ENCODE assay signal across 8 cellular contexts in genomic region chr10:70403483-70404035, GRCh38. TPM values are rescaled to one million over a fixed set of nuclear protein-coding genes. Genes with fewer than 3 reads are reported as not detected.
DNase-seq lines count a peak whose midpoint lies in the region; ATAC-seq and TF ChIP-seq lines count a peak whose summit lies in the region.

No MANE protein-coding gene starts in this region.

- intact Hi-C loops in A673 (cut with micrococcal nuclease; ENCODE audit: unreplicated experiment) (no loop called here), posterior vena cava (cut with DNase I) (no loop called here)

- peak overlapping the region; percentile 97 for H3K4me3 ChIP-seq in A673 (ENCODE audit: low read depth, low read length, poor library complexity, severe bottlenecking)
- peak overlapping the region; percentile 25 for H3K4me3 ChIP-seq in kidney epithelial cell (ENCODE audit: low read depth, low read length)

- DNase-seq in A673 (ENCODE audit: low spot score): no peak
- no peak for DNase-seq in T-helper 17 cell
- DNase-seq in kidney epithelial cell (ENCODE audit: low read depth): no peak
- DNase-seq in type B pancreatic cell (ENCODE audit: extremely low spot score, unreplicated experiment): no peak
- DNase-seq in RKO (ENCODE audit: low spot score): no peak
- no peak for DNase-seq in GM10248 (ENCODE audit: extremely low spot score)
- no peak for DNase-seq in posterior vena cava (ENCODE audit: low spot score)

- H3K36me3 ChIP-seq in A673 (ENCODE audit: insufficient read depth, low read length, poor library complexity, severe bottlenecking): no peaks in the 10 kb centered on the region
- H3K36me3 ChIP-seq in kidney epithelial cell (ENCODE audit: control insufficient read depth, insufficient read depth, low read length): no peaks in the 10 kb centered on the region

- peak overlapping the region; percentile 98 for H3K4me3 Mint-ChIP-seq in T-helper 17 cell
- H3K4me3 Mint-ChIP-seq in type B pancreatic cell: peak overlapping the region; percentile 95

- TF ChIP-seq CTCF in A673 (conservative IDR thresholded peaks at IDR 0.05; ENCODE audit: low read depth, low read length) (no peak), kidney epithelial cell (IDR thresholded peaks at IDR 0.05; ENCODE audit: insufficient read depth, low read length, poor library complexity, severe bottlenecking) (no peak), type B pancreatic cell (conservative IDR thresholded peaks at IDR 0.05) (no peak), GM10248 (IDR thresholded peaks at IDR 0.05; ENCODE audit: control extremely low read depth, extremely low read depth, low read depth, missing control alignments) (no peak)

- H3K4me1 ChIP-seq in A673 (ENCODE audit: insufficient read depth, low read length, poor library complexity, severe bottlenecking): peaks cover 12% of the 10 kb centered on the region

- no peaks in the 10 kb centered on the region for H3K27me3 Mint-ChIP-seq in T-helper 17 cell
- no peaks in the 10 kb centered on the region for H3K27me3 Mint-ChIP-seq in type B pancreatic cell

- CTCF ChIA-PET in A673 (lab: Charles Lee) (interaction anchor here (0.6 to 1.2 kb wide), 4 partner anchors 16 to 182 kb away, joined by 3 read pairs; no protein-coding TSS in a partner anchor), GM10248 (lab: Yijun Ruan, JAX) (interaction anchor here (1.0 to 3.6 kb wide), 10 partner anchors 9 to 257 kb away, joined by 3 to 26 read pairs (median 5); partner anchors contain the start of gene TYSND1)

- H3K27ac Mint-ChIP-seq in T-helper 17 cell (peak overlapping the region; percentile 97), type B pancreatic cell (peak overlapping the region; percentile 98)

- H3K27me3 ChIP-seq in A673 (replicated peaks; ENCODE audit: insufficient read depth, low read depth, low read length, poor library complexity): no peaks in the 10 kb centered on the region
- H3K27me3 ChIP-seq in kidney epithelial cell (ENCODE audit: control insufficient read depth, insufficient read depth, low read length): no peaks in the 10 kb centered on the region

- H3K27ac ChIP-seq in A673 (ENCODE audit: low read depth, low read length, poor library complexity, severe bottlenecking): peak overlapping the region; percentile 96

- no peaks in the 10 kb centered on the region for H3K9me3 ChIP-seq in A673 (ENCODE audit: low read depth, low read length, poor library complexity, severe bottlenecking)
- H3K9me3 ChIP-seq in T-helper 17 cell (ENCODE audit: control insufficient read depth, low read length, poor library complexity, severe bottlenecking): no peaks in the 10 kb centered on the region

- H3K9me3 Mint-ChIP-seq in type B pancreatic cell: no peaks in the 10 kb centered on the region

- POLR2A ChIA-PET in A673 (lab: Charles Lee; ENCODE audit: low non-redundant PET): no interaction called here
- POLR2A ChIA-PET in GM10248 (lab: Yijun Ruan, JAX): interaction anchor here (0.7 to 0.9 kb wide), 3 partner anchors 11 to 233 kb away, joined by 3 to 4 read pairs (median 3); partner anchors contain the start of gene SAR1A

- ATAC-seq in GM21367 (IDR thresholded peaks at IDR 0.05; ENCODE audit: unreplicated experiment) (peak; percentile 5), T-helper 17 cell (no peak)

- BruUV-seq in A673 (replicated peaks; lab: Mats Ljungman, UMichigan): no TSS peak

- H3K4me1 Mint-ChIP-seq in T-helper 17 cell (peaks cover 27% of the 10 kb centered on the region), type B pancreatic cell (ENCODE audit: unreplicated experiment) (peaks cover 29% of the 10 kb centered on the region)

- H3K36me3 Mint-ChIP-seq in T-helper 17 cell (ENCODE audit: low read depth) (peaks cover 3% of the 10 kb centered on the region), type B pancreatic cell (peaks cover 16% of the 10 kb centered on the region)

RNA-seq across cellular contexts. Expression of gene EIF4EBP2, which starts 0.4 kb away (rescaled TPM):
- 89.3 and 91.9 TPM in 2 replicates for total RNA-seq in A673 (2021)
- 10 to 100 TPM; 44.2 to 49.5 TPM for total RNA-seq in T-helper 17 cell
- total RNA-seq in kidney epithelial cell: 33.5 and 34.3 TPM in 2 replicates
- 80.4 and 100 TPM in 2 replicates for total RNA-seq in type B pancreatic cell (ENCODE audit: low replicate concordance)
- 10 to 100 TPM; 50.1 to 55.5 TPM for total RNA-seq in posterior vena cava

RNA-seq across cellular contexts. Expression of gene LRRC20, which starts 21.1 kb away (rescaled TPM):
- 18.3 and 27.3 TPM in 2 replicates for total RNA-seq in A673 (2021)
- total RNA-seq in T-helper 17 cell: 1 to 10 TPM; 1.9 to 2.5 TPM
- total RNA-seq in kidney epithelial cell: 37.9 and 72.1 TPM in 2 replicates
- 6.1 and 17.6 TPM in 2 replicates for total RNA-seq in type B pancreatic cell (ENCODE audit: low replicate concordance)
- 1 to 10 TPM; 3.1 to 3.9 TPM for total RNA-seq in posterior vena cava

RNA-seq across cellular contexts. Expression of gene NODAL, which starts 37.9 kb away (rescaled TPM):
- not detected in 2 replicates for total RNA-seq in A673 (2021)
- total RNA-seq in T-helper 17 cell: not detected
- total RNA-seq in kidney epithelial cell: 0.08 and 0.14 TPM in 2 replicates
- total RNA-seq in type B pancreatic cell (ENCODE audit: low replicate concordance): not detected in 2 replicates
- total RNA-seq in posterior vena cava: not detected
